Comparison of ENCODE assay signal across 12 cellular contexts in genomic region chr12:16611146-16611545, GRCh38. TPM values are rescaled to one million over a fixed set of nuclear protein-coding genes. Genes with fewer than 3 reads are reported as not detected.
DNase-seq lines count a peak whose midpoint lies in the region; ATAC-seq and TF ChIP-seq lines count a peak whose summit lies in the region.
"Had no signal": no experiment of that assay in that cellular context is flagged by ENCODE, and none has a peak within 500 bp of the region (broad histone marks: within the 10 kb centered on the region; RNA-seq: fewer than 3 reads in every experiment).

No MANE protein-coding gene starts in this region.

- H3K9me3 ChIP-seq in A673 (ENCODE audit: low read depth, low read length, poor library complexity, severe bottlenecking) = no peaks in the 10 kb centered on the region
- H3K9me3 ChIP-seq in iPS-18a (ENCODE audit: control insufficient read depth, low read depth, low read length) = no peaks in the 10 kb centered on the region
- H3K9me3 ChIP-seq in right atrium auricular region = no peaks in the 10 kb centered on the region
- H3K9me3 ChIP-seq in HAP-1 = no peaks in the 10 kb centered on the region
- H3K9me3 ChIP-seq: BE2C had no signal

- H3K9ac ChIP-seq in iPS-18a (ENCODE audit: low read length) = no peak overlapping the region

- H3K4me1 ChIP-seq in A673 (ENCODE audit: insufficient read depth, low read length, poor library complexity, severe bottlenecking) (peaks cover 48% of the 10 kb centered on the region), iPS-18a (ENCODE audit: control insufficient read depth, low read depth, low read length) (peaks cover 50% of the 10 kb centered on the region), right atrium auricular region (peaks cover 0 to 6% of the 10 kb centered on the region in 2 donors), HAP-1 (peaks cover 18% of the 10 kb centered on the region)

- H3K4me3 ChIP-seq in A673 (ENCODE audit: low read depth, low read length, poor library complexity, severe bottlenecking) = peak overlapping the region; percentile 24
- H3K4me3 ChIP-seq in iPS-18a (ENCODE audit: low read length) = peak overlapping the region; percentile 36
- H3K4me3 ChIP-seq in right atrium auricular region = peak overlapping the region in 1 of 2 donors; percentile 0
- no peak overlapping the region for H3K4me3 ChIP-seq in HAP-1
- H3K4me3 ChIP-seq: K562 had no signal

- no peaks in the 10 kb centered on the region for H3K27me3 ChIP-seq in A673 (replicated peaks; ENCODE audit: insufficient read depth, low read depth, low read length, poor library complexity)
- H3K27me3 ChIP-seq in iPS-18a (ENCODE audit: control insufficient read depth, insufficient read depth, low read length) = peaks cover 46% of the 10 kb centered on the region
- peaks cover 0 to 13% of the 10 kb centered on the region in 2 donors for H3K27me3 ChIP-seq in right atrium auricular region
- H3K27me3 ChIP-seq in HAP-1 (ENCODE audit: low read depth) = no peaks in the 10 kb centered on the region

- intact Hi-C loops in A673 (cut with micrococcal nuclease; ENCODE audit: unreplicated experiment) = no loop called here

- TF ChIP-seq CTCF in A673 (conservative IDR thresholded peaks at IDR 0.05; ENCODE audit: low read depth, low read length) (no peak), right atrium auricular region (IDR thresholded peaks at IDR 0.05) (no peak)

- in situ Hi-C loops in HAP-1 (cut with MboI; ENCODE audit: low sequenced_read_pairs) = no loop called here

- peak; percentile 50 for ATAC-seq in GM19463 (IDR thresholded peaks at IDR 0.05; ENCODE audit: unreplicated experiment)
- ATAC-seq in GM18502 (IDR thresholded peaks at IDR 0.05; ENCODE audit: poor library complexity, unreplicated experiment) = no peak
- ATAC-seq: K562 had no signal

- peak overlapping the region; percentile 48 for H3K27ac ChIP-seq in A673 (ENCODE audit: low read depth, low read length, poor library complexity, severe bottlenecking)
- H3K27ac ChIP-seq in iPS-18a (ENCODE audit: low read length) = no peak overlapping the region
- peak overlapping the region in 1 of 2 donors; percentile 50 for H3K27ac ChIP-seq in right atrium auricular region

- H3K36me3 ChIP-seq in A673 (ENCODE audit: insufficient read depth, low read length, poor library complexity, severe bottlenecking) (no peaks in the 10 kb centered on the region), iPS-18a (ENCODE audit: control insufficient read depth, low read depth, low read length) (no peaks in the 10 kb centered on the region), right atrium auricular region (no peaks in the 10 kb centered on the region), HAP-1 (replicated peaks) (no peaks in the 10 kb centered on the region)
- H3K36me3 ChIP-seq: BE2C had no signal

- POLR2A ChIA-PET in A673 (lab: Charles Lee; ENCODE audit: low non-redundant PET) = no interaction called here

- no TSS peak for BruUV-seq in A673 (replicated peaks; lab: Mats Ljungman, UMichigan)

- CTCF ChIA-PET in A673 (lab: Charles Lee) = no interaction called here

- DNase-seq in A673 (ENCODE audit: low spot score) (no peak), LHCN-M2 (ENCODE audit: low read depth) (peak; percentile 71), foreskin melanocyte (no peak), right atrium auricular region (ENCODE audit: low spot score) (no peak), HAP-1 (ENCODE audit: low spot score in 2 of 2) (no peak)
- DNase-seq: BE2C, cortex of kidney, T1000 had no signal

RNA-seq across cellular contexts. Expression of gene LMO3, which starts 5.2 kb away (rescaled TPM):
- total RNA-seq in A673 (2021) (36.2 and 37.6 TPM in 2 replicates), LHCN-M2 (2014; rRNA removed) (179 and 238 TPM in 2 replicates), right atrium auricular region (10 to 100 TPM in 1 of 2 donors, 1 to 10 TPM in 1; 8.2 to 12.4 TPM)
- polyA plus RNA-seq in LHCN-M2 (2012) = 54.5 TPM
